In the genomic region with DNA sequence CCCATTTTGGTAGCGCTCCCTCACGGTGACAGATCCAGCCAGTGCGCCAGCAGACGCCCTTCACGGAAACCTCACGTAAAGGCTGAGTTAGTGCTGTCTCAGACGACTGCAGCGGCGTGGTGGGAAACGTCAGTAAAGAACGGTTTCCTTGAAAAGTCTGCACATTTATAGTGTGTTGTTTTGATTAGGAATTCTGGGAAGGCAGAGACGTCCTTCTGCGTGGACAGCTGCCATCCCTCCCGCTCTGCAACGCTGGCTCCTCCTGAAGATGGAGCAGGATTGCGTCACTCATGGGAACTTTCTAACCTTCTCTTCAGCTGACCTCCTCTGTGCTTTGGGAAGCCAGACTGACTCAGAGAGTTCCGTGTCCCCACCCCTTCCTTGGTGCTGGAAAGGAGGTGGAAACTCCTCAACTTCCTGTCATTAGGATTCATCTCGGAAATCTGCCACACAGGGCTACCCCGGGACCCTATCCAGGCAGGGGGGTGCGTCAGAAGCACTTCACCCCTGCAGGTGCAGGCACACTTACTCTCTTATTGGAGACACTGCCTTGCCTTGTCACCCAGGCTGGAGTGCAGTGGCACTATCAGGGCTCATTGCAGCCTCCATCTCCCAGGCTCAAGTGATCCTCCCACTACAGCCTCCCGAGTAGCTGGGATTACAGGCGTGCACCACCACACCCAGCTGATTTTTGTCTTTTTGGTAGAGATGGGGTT, we compare ENCODE assay signal across 11 cellular contexts. TPM values are rescaled to one million over a fixed set of nuclear protein-coding genes. Genes with fewer than 3 reads are reported as not detected.
DNase-seq lines count a peak whose midpoint lies in the region; ATAC-seq and TF ChIP-seq lines count a peak whose summit lies in the region.
"Had no signal": no experiment of that assay in that cellular context is flagged by ENCODE, and none has a peak within 500 bp of the region (broad histone marks: within the 10 kb centered on the region; RNA-seq: fewer than 3 reads in every experiment).

No MANE protein-coding gene starts in this region.

- intact Hi-C loops in ascending aorta (cut with DNase I): no loop called here

- H3K4me1 ChIP-seq in ascending aorta: no peaks in the 10 kb centered on the region
- no peaks in the 10 kb centered on the region for H3K4me1 ChIP-seq in right atrium auricular region
- H3K4me1 ChIP-seq in rectal smooth muscle tissue (ENCODE audit: control insufficient read depth, insufficient read depth, low read length): peaks cover 6% of the 10 kb centered on the region

- DNase-seq in AG20443 (ENCODE audit: low spot score): peak; percentile 90
- DNase-seq in ascending aorta (ENCODE audit: low spot score in 2 of 2): peak in 1 of 2 donors; percentile 86
- peak; percentile 89 for DNase-seq in right atrium auricular region (ENCODE audit: low spot score)
- DNase-seq in iPS-NIHi7 (ENCODE audit: extremely low spot score): no peak
- no peak for DNase-seq in NCI-H2029 (lab: John Stamatoyannopoulos, UW)
- no peak for DNase-seq in NCI-H187 treated with DMSO at 0.1 percent for 48 hours (lab: John Stamatoyannopoulos, UW)
- DNase-seq: activated CD4-positive, alpha-beta T cell treated with anti-CD3 and anti-CD28 coated beads, Interleukin-2, amount 50 U/mL, for 48 hours; NCI-H1048; PC-9 had no signal

- H3K9me3 ChIP-seq in ascending aorta: no peaks in the 10 kb centered on the region
- H3K9me3 ChIP-seq in right atrium auricular region: no peaks in the 10 kb centered on the region

- H3K36me3 ChIP-seq in ascending aorta (no peaks in the 10 kb centered on the region), right atrium auricular region (no peaks in the 10 kb centered on the region), rectal smooth muscle tissue (ENCODE audit: control insufficient read depth, insufficient read depth, low read length) (no peaks in the 10 kb centered on the region)

- H3K9ac ChIP-seq in rectal smooth muscle tissue (ENCODE audit: low read length): no peak overlapping the region

- H3K4me3 ChIP-seq in ascending aorta: peak overlapping the region in 1 of 2 donors; percentile 35
- no peak overlapping the region for H3K4me3 ChIP-seq in right atrium auricular region
- H3K4me3 ChIP-seq in rectal smooth muscle tissue (ENCODE audit: low read length): peak overlapping the region; percentile 22
- H3K4me3 ChIP-seq: PC-9 had no signal

- peak overlapping the region; percentile 5 to 36 for H3K27ac ChIP-seq in ascending aorta
- peak overlapping the region; percentile 75 to 78 for H3K27ac ChIP-seq in right atrium auricular region
- H3K27ac ChIP-seq in rectal smooth muscle tissue (ENCODE audit: low read depth, low read length): peak overlapping the region; percentile 78
- H3K27ac ChIP-seq: PC-9 had no signal

- ATAC-seq in HG03135 (IDR thresholded peaks at IDR 0.05; ENCODE audit: unreplicated experiment): no peak

- H3K27me3 ChIP-seq in ascending aorta (no peaks in the 10 kb centered on the region), right atrium auricular region (no peaks in the 10 kb centered on the region), rectal smooth muscle tissue (ENCODE audit: control insufficient read depth, insufficient read depth, low read length) (no peaks in the 10 kb centered on the region)

- TF ChIP-seq CTCF in ascending aorta (IDR thresholded peaks at IDR 0.05): no peak
- TF ChIP-seq CTCF in right atrium auricular region (IDR thresholded peaks at IDR 0.05): no peak

RNA-seq across cellular contexts. Expression of gene CRISPLD2, which starts 24.3 kb away (rescaled TPM):
- total RNA-seq in ascending aorta: 204 TPM
- 10 to 100 TPM; 58.4 to 76.4 TPM for total RNA-seq in right atrium auricular region

Comparison
In these comparisons a context has a peak if more than half of its experiments do, and no peak if none do; other contexts are left out.
1. DNase-seq: peak in AG20443 (single experiment) and right atrium auricular region (single experiment); none in iPS-NIHi7 (single experiment), NCI-H2029 (single experiment) and NCI-H187 treated with DMSO at 0.1 percent for 48 hours (single experiment).
2. H3K27ac ChIP-seq: peak in every context shown above with its lines; median percentile 78 in rectal smooth muscle tissue; 76 in right atrium auricular region; 20 in ascending aorta.